In the genomic region with DNA sequence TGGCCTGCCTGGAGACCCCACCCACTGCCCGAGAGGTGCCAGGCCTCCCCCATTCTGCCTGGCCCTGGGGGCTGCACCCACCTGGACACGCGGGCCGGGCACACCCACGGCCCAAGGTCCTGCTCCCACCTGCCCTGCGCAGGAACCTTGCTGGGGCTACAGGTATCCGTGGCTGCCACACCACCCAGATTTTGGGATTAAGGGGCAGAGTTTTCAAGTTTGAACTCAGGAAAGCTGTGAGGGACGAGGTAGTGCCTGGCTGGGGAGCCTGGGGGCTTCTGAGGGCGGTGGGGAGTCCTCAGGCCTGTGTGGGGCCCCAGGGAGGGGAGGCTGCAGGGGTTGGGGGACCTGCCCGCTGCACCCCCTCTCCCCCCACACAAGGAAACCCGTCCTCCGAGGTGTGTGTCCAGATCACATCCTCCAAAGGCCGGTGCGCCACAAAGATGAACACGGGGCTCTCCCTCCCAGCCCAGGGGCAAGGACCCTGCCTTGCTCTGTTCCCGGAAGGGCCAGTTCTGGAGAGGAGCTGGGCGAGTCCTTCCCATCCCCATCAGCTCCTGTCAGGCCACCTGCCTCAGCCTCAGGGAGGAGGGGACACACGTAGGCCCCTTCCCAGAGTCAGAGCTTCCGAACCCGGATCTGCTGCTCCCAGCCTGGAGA, we compare ENCODE assay signal across 1 cellular context.
TF ChIP-seq lines count a peak whose summit lies in the region.

No MANE protein-coding gene starts in this region.

TF ChIP-seq in HepG2, 621 proteins besides CTCF, POLR2A, EP300 and RAD21:
- TF ChIP-seq MTA3 (CRISPR knock-in tag; IDR thresholded peaks at IDR 0.05) (no peak), AGO1 (IDR thresholded peaks at IDR 0.05; ENCODE audit: low read depth, low read length, poor library complexity, severe bottlenecking) (peak; percentile 56)
TF ChIP-seq in HepG2: peak in this region for 1.
